In genomic region chr19:56333506-56333905, GRCh38 we compare ENCODE assay signal across 1 cellular context.
TF ChIP-seq lines count a peak whose summit lies in the region.

No MANE protein-coding gene starts in this region.

TF ChIP-seq in GM12878, 131 proteins besides CTCF, POLR2A, EP300 and RAD21 (continued from another document):
- TF ChIP-seq MLLT1 (IDR thresholded peaks at IDR 0.05), result no peak
- 0 out of 2 replicates have a peak, but pooled peaks have one; percentile 21 for TF ChIP-seq FOXM1 (IDR thresholded peaks at IDR 0.05; ENCODE audit: low read depth, low read length)
- no peak for TF ChIP-seq BACH1 (IDR thresholded peaks at IDR 0.05; ENCODE audit: borderline replicate concordance)
- peak; percentile 81 for TF ChIP-seq SMC3 (IDR thresholded peaks at IDR 0.05; ENCODE audit: borderline replicate concordance, low read length)
- 0 out of 2 replicates have a peak, but pooled peaks have one; percentile 23 for TF ChIP-seq ZNF592 (IDR thresholded peaks at IDR 0.05)
